ENCODE assay signal across 9 cellular contexts in genomic region chr3:72482589-72483249, GRCh38. TPM values are rescaled to one million over a fixed set of nuclear protein-coding genes. Genes with fewer than 3 reads are reported as not detected.
DNase-seq lines count a peak whose midpoint lies in the region; ATAC-seq and TF ChIP-seq lines count a peak whose summit lies in the region.
"Had no signal": no experiment of that assay in that cellular context is flagged by ENCODE, and none has a peak within 500 bp of the region (broad histone marks: within the 10 kb centered on the region; RNA-seq: fewer than 3 reads in every experiment).

No MANE protein-coding gene starts in this region.

- no peak overlapping the region for H2AK9ac ChIP-seq in IMR-90 (replicated peaks; ENCODE audit: low read depth, low read length, poor library complexity)

- no peak overlapping the region for H3K56ac ChIP-seq in IMR-90 (ENCODE audit: extremely low read depth, insufficient read depth, low read length)

- H4K5ac ChIP-seq in IMR-90 (ENCODE audit: low read depth, low read length), result no peak overlapping the region

- peaks cover 12% of the 10 kb centered on the region for H3K9me1 ChIP-seq in IMR-90 (ENCODE audit: insufficient read depth, low read length)

- dilution Hi-C loops in IMR-90 (cut with HindIII; ENCODE audit: low sequenced_read_pairs, unreplicated experiment), result no loop called here

- H3K4me3 ChIP-seq in IMR-90 (ENCODE audit: insufficient read depth, low read depth, low read length) (peak overlapping the region; percentile 18; the same call in 1 of the 2 replicates), muscle layer of duodenum (ENCODE audit: low read depth in 1 of 2, low read length in 2 of 2) (peak overlapping the region; percentile 12 to 51)
- peak overlapping the region; percentile 49 for H3K4me3 ChIP-seq in effector memory CD4-positive, alpha-beta T cell (ENCODE audit: insufficient read depth, low read depth, low read length, poor library complexity, severe bottlenecking)

- H3K4me2 ChIP-seq in IMR-90 (ENCODE audit: low read depth, low read length), result peak overlapping the region; percentile 79

- BruUV-seq in IMR-90 (replicated peaks; lab: Mats Ljungman, UMichigan), result no TSS peak

- peak overlapping the region; percentile 62; the same call in 1 of the 2 replicates for H4K91ac ChIP-seq in IMR-90 (ENCODE audit: insufficient read depth, low read depth, low read length)

- TF ChIP-seq CTCF in IMR-90 (conservative IDR thresholded peaks at IDR 0.05; ENCODE audit: low read depth, low read length), result no peak

- in situ Hi-C loops in IMR-90 (cut with MboI; ENCODE audit: low sequenced_read_pairs), result no loop called here

- H3K14ac ChIP-seq in IMR-90 (replicated peaks; ENCODE audit: low read depth, low read length), result 0 out of 2 replicates have a peak overlapping the region, but pooled peaks have one; percentile 28

- H3K36me3 Mint-ChIP-seq in stimulated activated memory B cell treated with anti-CD40 and anti-IgM and Interleukin-4, amounts not matched to agents 10 μg/mL and 1 μg/mL and 100 μg/mL, for 72 hours, result no peaks in the 10 kb centered on the region
- H3K36me3 Mint-ChIP-seq: brain had no signal

- TF ChIP-seq POLR2A in IMR-90 (IDR thresholded peaks at IDR 0.05; ENCODE audit: low read depth, low read length), result no peak

- no peaks in the 10 kb centered on the region for H3K9me3 ChIP-seq in IMR-90 (ENCODE audit: control insufficient read depth, insufficient read depth, low read length)
- no peaks in the 10 kb centered on the region for H3K9me3 ChIP-seq in effector memory CD4-positive, alpha-beta T cell (ENCODE audit: control insufficient read depth, low read length)
- no peaks in the 10 kb centered on the region for H3K9me3 ChIP-seq in muscle layer of duodenum (ENCODE audit: control insufficient read depth in 1 of 2, low read length in 2 of 2)

- peak overlapping the region; percentile 69 for H3K4ac ChIP-seq in IMR-90 (ENCODE audit: low read depth, low read length)

- no peaks in the 10 kb centered on the region for H3K27me3 Mint-ChIP-seq in stimulated activated memory B cell treated with anti-CD40 and anti-IgM and Interleukin-4, amounts not matched to agents 10 μg/mL and 1 μg/mL and 100 μg/mL, for 72 hours

- peak overlapping the region; percentile 62 for H3K27ac Mint-ChIP-seq in stimulated activated memory B cell treated with anti-CD40 and anti-IgM and Interleukin-4, amounts not matched to agents 10 μg/mL and 1 μg/mL and 100 μg/mL, for 72 hours

- no peak overlapping the region for H2BK15ac ChIP-seq in IMR-90 (ENCODE audit: low read depth, low read length)

- peak; percentile 74 for DNase-seq in IMR-90
- peak; percentile 66 to 77 for DNase-seq in activated CD4-positive, alpha-beta T cell treated with anti-CD3 and anti-CD28 coated beads, Interleukin-2, amount 50 U/mL, for 24 hours (ENCODE audit: low read depth in 1 of 2, low spot score in 1 of 2)
- DNase-seq in effector memory CD4-positive, alpha-beta T cell, result peak; percentile 24 to 26 (median 25)
- DNase-seq in cortex of kidney (lab: John Stamatoyannopoulos, UW), result no peak
- no peak for DNase-seq in posterior cingulate gyrus

- H2BK120ac ChIP-seq in IMR-90 (ENCODE audit: low read depth, low read length), result peak overlapping the region; percentile 64

- H2AFZ ChIP-seq in IMR-90 (replicated peaks; ENCODE audit: low read length, poor library complexity), result peak overlapping the region; percentile 69

- H3K79me1 ChIP-seq in IMR-90 (ENCODE audit: low read depth in 1 of 2, low read length in 2 of 2), result no peaks in the 10 kb centered on the region

- H2BK5ac ChIP-seq in IMR-90 (ENCODE audit: low read depth, low read length, poor library complexity, severe bottlenecking), result no peak overlapping the region

- peak overlapping the region; percentile 23; the same call in 1 of the 2 replicates for H3K23ac ChIP-seq in IMR-90 (ENCODE audit: low read depth, low read length)

- peaks cover 7% of the 10 kb centered on the region for H3K9me3 Mint-ChIP-seq in stimulated activated memory B cell treated with anti-CD40 and anti-IgM and Interleukin-4, amounts not matched to agents 10 μg/mL and 1 μg/mL and 100 μg/mL, for 72 hours

- H3K4me3 Mint-ChIP-seq in stimulated activated memory B cell treated with anti-CD40 and anti-IgM and Interleukin-4, amounts not matched to agents 10 μg/mL and 1 μg/mL and 100 μg/mL, for 72 hours, result peak overlapping the region; percentile 65
- H3K4me3 Mint-ChIP-seq: brain had no signal

- H4K8ac ChIP-seq in IMR-90 (ENCODE audit: low read depth in 2 of 2, low read length in 2 of 2), result peak overlapping the region in 1 of 2 experiments; percentile 24; a peak in 1 of 4 replicates

- H3K18ac ChIP-seq in IMR-90 (ENCODE audit: low read depth, low read length), result no peak overlapping the region

- H3K27me3 ChIP-seq in IMR-90 (ENCODE audit: control insufficient read depth, insufficient read depth, low read length) (peaks cover under 1% of the 10 kb centered on the region), muscle layer of duodenum (ENCODE audit: low read depth, low read length) (no peaks in the 10 kb centered on the region)
- no peaks in the 10 kb centered on the region for H3K27me3 ChIP-seq in effector memory CD4-positive, alpha-beta T cell (replicated peaks; ENCODE audit: control insufficient read depth, insufficient read depth, low read length, poor library complexity, severe bottlenecking)

- CTCF ChIA-PET in IMR-90 (lab: Yijun Ruan, JAX), result interaction anchor here (0.6 kb wide), 3 partner anchors 56 to 192 kb away, joined by 3 to 5 read pairs (median 4); no protein-coding TSS in a partner anchor

- H3K4me1 Mint-ChIP-seq in stimulated activated memory B cell treated with anti-CD40 and anti-IgM and Interleukin-4, amounts not matched to agents 10 μg/mL and 1 μg/mL and 100 μg/mL, for 72 hours, result peaks cover 47% of the 10 kb centered on the region

- POLR2A ChIA-PET in IMR-90 (lab: Charles Lee; ENCODE audit: unreplicated experiment), result interaction anchor here (0.6 kb wide), 1 partner anchor 10 kb away, joined by 8 read pairs; no protein-coding TSS in a partner anchor

- H2AK5ac ChIP-seq in IMR-90 (ENCODE audit: low read depth, low read length), result no peak overlapping the region

- H3K36me3 ChIP-seq in IMR-90 (ENCODE audit: control insufficient read depth, insufficient read depth, low read length) (no peaks in the 10 kb centered on the region), muscle layer of duodenum (ENCODE audit: control insufficient read depth in 1 of 2, insufficient read depth in 2 of 2, low read length in 2 of 2) (no peaks in the 10 kb centered on the region)
- no peaks in the 10 kb centered on the region for H3K36me3 ChIP-seq in effector memory CD4-positive, alpha-beta T cell (ENCODE audit: control insufficient read depth, insufficient read depth, low read length)

- 22% methylated on average over 8 of the region's 12 CpGs; no CpG with 5 or more reads in 1 of the 2 experiments for WGBS in IMR-90 (ENCODE audit: extremely low coverage in 2 of 2, insufficient read length in 1 of 2), 2 experiments

- intact Hi-C loops in IMR-90 (cut with micrococcal nuclease), result no loop called here
- intact Hi-C loops in posterior cingulate gyrus (cut with DNase I), result no loop called here

- ATAC-seq in GM18867 (IDR thresholded peaks at IDR 0.05; ENCODE audit: unreplicated experiment) (peak; percentile 62), IMR-90 (ENCODE audit: low read depth) (peak; percentile 24; the same call in 1 of the 2 replicates)
- peak; percentile 53 for ATAC-seq in stimulated activated memory B cell treated with anti-CD40 and anti-IgM and Interleukin-4, amounts not matched to agents 10 μg/mL and 1 μg/mL and 100 μg/mL, for 72 hours

- no peak for TF ChIP-seq RAD21 in IMR-90 (IDR thresholded peaks at IDR 0.05; ENCODE audit: low read length)

- H3K9ac ChIP-seq in IMR-90 (ENCODE audit: low read depth, low read length), result no peak overlapping the region

- H3K4me1 ChIP-seq in IMR-90 (ENCODE audit: control insufficient read depth, insufficient read depth, low read length) (peaks cover 16% of the 10 kb centered on the region), muscle layer of duodenum (ENCODE audit: control insufficient read depth in 1 of 2, insufficient read depth in 2 of 2, low read length in 2 of 2) (peaks cover 0 to 7% of the 10 kb centered on the region in 2 donors)
- no peaks in the 10 kb centered on the region for H3K4me1 ChIP-seq in effector memory CD4-positive, alpha-beta T cell (ENCODE audit: control insufficient read depth, insufficient read depth, low read length, poor library complexity, severe bottlenecking)

- peak overlapping the region; percentile 48; the same call in 1 of the 2 replicates for H2BK20ac ChIP-seq in IMR-90 (ENCODE audit: low read depth, low read length)

- H4K20me1 ChIP-seq in IMR-90 (ENCODE audit: insufficient read depth, low read length), result no peaks in the 10 kb centered on the region

- H3K27ac ChIP-seq in IMR-90 (ENCODE audit: insufficient read depth, low read length) (no peak overlapping the region), muscle layer of duodenum (ENCODE audit: low read length) (no peak overlapping the region)
- no peak overlapping the region for H3K27ac ChIP-seq in effector memory CD4-positive, alpha-beta T cell (ENCODE audit: insufficient read depth, low read length, poor library complexity, severe bottlenecking)

TF ChIP-seq in IMR-90, 13 proteins besides CTCF, POLR2A, EP300 and RAD21 (continues in another document):
- peak; percentile 24; the same call in 1 of the 2 replicates for TF ChIP-seq MAZ (IDR thresholded peaks at IDR 0.05; ENCODE audit: borderline replicate concordance, low read depth, low read length)
- peak; percentile 35; the same call in 1 of the 2 replicates for TF ChIP-seq RFX5 (IDR thresholded peaks at IDR 0.05; ENCODE audit: low read depth, low read length)
- TF ChIP-seq ELK1 (IDR thresholded peaks at IDR 0.05; ENCODE audit: borderline replicate concordance, low read depth, low read length), result no peak
- no peak for TF ChIP-seq RCOR1 (IDR thresholded peaks at IDR 0.05; ENCODE audit: insufficient replicate concordance, low read length)
- no peak for TF ChIP-seq BHLHE40 (IDR thresholded peaks at IDR 0.05; ENCODE audit: low read depth, low read length)
- no peak for TF ChIP-seq SMC3 (IDR thresholded peaks at IDR 0.05; ENCODE audit: low read depth, low read length)
- TF ChIP-seq NFE2L2 (IDR thresholded peaks at IDR 0.05; ENCODE audit: low read depth, low read length), result no peak
- TF ChIP-seq MAFK (IDR thresholded peaks at IDR 0.05; ENCODE audit: low read depth, low read length), result no peak

RNA-seq across cellular contexts. Expression of gene RYBP, which starts 36.3 kb away (rescaled TPM):
- total RNA-seq in IMR-90 (2012; rRNA removed), result 4.1 and 6.9 TPM in 2 replicates
- 3.6 and 4.2 TPM in 2 replicates for polyA plus RNA-seq in IMR-90 (2012; rRNA removed)
- polyA plus RNA-seq in IMR-90 (2012; cell fraction: cytosol; rRNA removed), result 0.63 and 0.85 TPM in 2 replicates
- polyA plus RNA-seq in IMR-90 (2012; cell fraction: nucleus; rRNA removed; ENCODE audit: low replicate concordance), result 0.95 and 5.4 TPM in 2 replicates

Comparison
In these comparisons a context has a peak if more than half of its experiments do, and no peak if none do; other contexts are left out.
1. DNase-seq: peak in IMR-90 (single experiment), activated CD4-positive, alpha-beta T cell treated with anti-CD3 and anti-CD28 coated beads, Interleukin-2, amount 50 U/mL, for 24 hours (2 of 2) and effector memory CD4-positive, alpha-beta T cell (3 of 3); none in cortex of kidney (single experiment) and posterior cingulate gyrus (0 of 10).
2. Peak in every context shown above with its lines, with median percentiles within 50 percentile points of each other: ATAC-seq and H3K4me3 ChIP-seq.